Comparison of ENCODE assay signal across 9 cellular contexts in the genomic region with DNA sequence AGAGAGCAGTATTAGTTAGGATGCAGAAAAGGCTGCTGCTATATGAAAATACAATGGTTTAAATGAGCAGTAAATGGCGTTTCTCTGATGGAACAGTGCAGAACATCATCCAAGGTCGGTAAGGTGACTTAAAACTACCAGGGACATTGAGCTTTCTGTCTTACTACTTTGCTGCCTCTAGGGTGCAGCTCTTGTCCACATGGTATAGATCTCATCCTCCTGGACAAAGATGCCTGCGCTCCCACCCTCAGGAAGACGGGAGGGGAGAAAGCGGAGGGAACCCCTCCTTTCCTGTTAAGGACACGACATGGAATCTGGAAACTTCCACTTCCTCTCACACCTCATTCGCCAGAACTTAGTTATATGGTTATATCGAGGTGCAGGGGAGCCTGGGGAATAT.
DNase-seq lines count a peak whose midpoint lies in the region; ATAC-seq and TF ChIP-seq lines count a peak whose summit lies in the region.
"Had no signal": no experiment of that assay in that cellular context is flagged by ENCODE, and none has a peak within 500 bp of the region (broad histone marks: within the 10 kb centered on the region; RNA-seq: fewer than 3 reads in every experiment).

No MANE protein-coding gene starts in this region.

- no peaks in the 10 kb centered on the region for H3K9me3 ChIP-seq in NT2/D1 (ENCODE audit: insufficient read depth, low read length)

- peak; percentile 23 for DNase-seq in NT2/D1 (ENCODE audit: low read depth, low spot score)
- DNase-seq in fibroblast of mammary gland (ENCODE audit: low read depth): peak; percentile 48
- no peak for DNase-seq in sciatic nerve (ENCODE audit: low spot score)
- DNase-seq in activated CD8-positive, alpha-beta T cell treated with anti-CD3 and anti-CD28 coated beads, Interleukin-2, amount 10 ng/mL, durations not matched to agents 7 days and 5 days: no peak
- DNase-seq in DMS53 (lab: John Stamatoyannopoulos, UW): no peak
- no peak for DNase-seq in stimulated activated CD4-positive, alpha-beta T cell treated with anti-CD3 and anti-CD28 coated beads, Interleukin-4, amount 100 ng/mL, for 4 hours
- DNase-seq: stimulated activated CD4-positive, alpha-beta T cell treated with anti-CD3 and anti-CD28 coated beads, Interleukin-2, amount 100 ng/mL, for 48 hours had no signal

- peak; percentile 67 for ATAC-seq in sciatic nerve
- no peak for ATAC-seq in activated CD8-positive, alpha-beta T cell treated with anti-CD3 and anti-CD28 coated beads, Interleukin-2, amount 10 ng/mL, durations not matched to agents 7 days and 5 days
- ATAC-seq: activated T-helper 17 cell treated with anti-CD3 and anti-CD28 coated beads, Interleukin-2, amount 50 U/mL, for 72 hours had no signal

- CTCF ChIA-PET in activated CD8-positive, alpha-beta T cell treated with anti-CD3 and anti-CD28 coated beads, Interleukin-2, amount 10 ng/mL, durations not matched to agents 7 days and 5 days (lab: Charles Lee): no interaction called here

- H3K27me3 ChIP-seq in NT2/D1 (ENCODE audit: insufficient read depth, insufficient read length): no peaks in the 10 kb centered on the region

- H3K27ac Mint-ChIP-seq in activated CD8-positive, alpha-beta T cell treated with anti-CD3 and anti-CD28 coated beads, Interleukin-2, amount 10 ng/mL, durations not matched to agents 7 days and 5 days: no peak overlapping the region
- H3K27ac Mint-ChIP-seq: activated T-helper 17 cell treated with anti-CD3 and anti-CD28 coated beads, Interleukin-2, amount 50 U/mL, for 72 hours had no signal

- H3K4me3 ChIP-seq in NT2/D1 (ENCODE audit: insufficient read length, low read depth) (no peak overlapping the region), fibroblast of mammary gland (ENCODE audit: control insufficient read depth, low read depth, low read length) (no peak overlapping the region)

- no peaks in the 10 kb centered on the region for H3K27me3 Mint-ChIP-seq in activated CD8-positive, alpha-beta T cell treated with anti-CD3 and anti-CD28 coated beads, Interleukin-2, amount 10 ng/mL, durations not matched to agents 7 days and 5 days (ENCODE audit: low read depth)

- TF ChIP-seq CTCF in GM12872 (IDR thresholded peaks at IDR 0.05; ENCODE audit: insufficient read depth, low read depth, low read length): peak; percentile 30; the same call in 1 of the 3 replicates
- peak; percentile 57 for TF ChIP-seq CTCF in fibroblast of mammary gland (conservative IDR thresholded peaks at IDR 0.05; ENCODE audit: control insufficient read depth, insufficient read depth, low read depth, low read length)

- POLR2A ChIA-PET in activated CD8-positive, alpha-beta T cell treated with anti-CD3 and anti-CD28 coated beads, Interleukin-2, amount 10 ng/mL, durations not matched to agents 7 days and 5 days (lab: Charles Lee): no interaction called here

- H3K36me3 ChIP-seq in NT2/D1 (ENCODE audit: insufficient read depth, insufficient read length, low read length): no peaks in the 10 kb centered on the region

- H3K9me3 Mint-ChIP-seq in activated CD8-positive, alpha-beta T cell treated with anti-CD3 and anti-CD28 coated beads, Interleukin-2, amount 10 ng/mL, durations not matched to agents 7 days and 5 days (ENCODE audit: insufficient read depth): no peaks in the 10 kb centered on the region
- H3K9me3 Mint-ChIP-seq: activated T-helper 17 cell treated with anti-CD3 and anti-CD28 coated beads, Interleukin-2, amount 50 U/mL, for 72 hours had no signal

- no peaks in the 10 kb centered on the region for H3K4me1 ChIP-seq in NT2/D1 (ENCODE audit: insufficient read depth, insufficient read length)

- intact Hi-C loops in sciatic nerve (cut with DNase I): no loop called here

- no peak overlapping the region for H3K9ac ChIP-seq in NT2/D1 (ENCODE audit: insufficient read length, low read depth)

- no peaks in the 10 kb centered on the region for H3K4me1 Mint-ChIP-seq in activated CD8-positive, alpha-beta T cell treated with anti-CD3 and anti-CD28 coated beads, Interleukin-2, amount 10 ng/mL, durations not matched to agents 7 days and 5 days (ENCODE audit: low read depth)
- H3K4me1 Mint-ChIP-seq: activated T-helper 17 cell treated with anti-CD3 and anti-CD28 coated beads, Interleukin-2, amount 50 U/mL, for 72 hours had no signal

- H3K4me3 Mint-ChIP-seq in activated CD8-positive, alpha-beta T cell treated with anti-CD3 and anti-CD28 coated beads, Interleukin-2, amount 10 ng/mL, durations not matched to agents 7 days and 5 days: no peak overlapping the region
- H3K4me3 Mint-ChIP-seq: activated T-helper 17 cell treated with anti-CD3 and anti-CD28 coated beads, Interleukin-2, amount 50 U/mL, for 72 hours had no signal

- no peaks in the 10 kb centered on the region for H3K36me3 Mint-ChIP-seq in activated CD8-positive, alpha-beta T cell treated with anti-CD3 and anti-CD28 coated beads, Interleukin-2, amount 10 ng/mL, durations not matched to agents 7 days and 5 days (ENCODE audit: low read depth)

Comparison
In these comparisons a context has a peak if more than half of its experiments do, and no peak if none do; other contexts are left out.
1. DNase-seq: peak in NT2/D1 (single experiment) and fibroblast of mammary gland (single experiment); none in sciatic nerve (single experiment), activated CD8-positive, alpha-beta T cell treated with anti-CD3 and anti-CD28 coated beads, Interleukin-2, amount 10 ng/mL, durations not matched to agents 7 days and 5 days (single experiment), DMS53 (single experiment) and stimulated activated CD4-positive, alpha-beta T cell treated with anti-CD3 and anti-CD28 coated beads, Interleukin-4, amount 100 ng/mL, for 4 hours (0 of 2).